6 cellular contexts compared by ENCODE assay signal in the genomic region with DNA sequence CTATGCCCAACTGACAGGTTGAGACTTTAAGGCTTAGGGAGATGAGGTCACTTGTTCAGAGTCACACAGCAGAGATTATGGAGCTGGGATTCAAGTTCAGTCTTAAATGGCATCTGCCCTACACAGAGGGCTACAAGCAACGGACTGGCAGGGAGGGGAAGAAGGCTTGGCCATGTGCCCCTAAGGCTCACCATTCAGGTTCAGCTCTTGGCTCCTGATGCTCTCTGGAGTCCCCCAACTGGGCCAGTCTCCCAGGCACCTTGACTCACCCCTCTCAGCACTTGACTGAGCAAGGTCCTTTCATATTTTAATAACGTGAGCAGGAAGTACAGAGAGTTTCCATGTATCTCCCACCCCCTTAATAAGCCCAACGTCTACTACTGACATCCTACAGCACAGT.
"Had no signal": no experiment of that assay in that cellular context is flagged by ENCODE, and none has a peak within 500 bp of the region (broad histone marks: within the 10 kb centered on the region; RNA-seq: fewer than 3 reads in every experiment).

No MANE protein-coding gene starts in this region.

- ATAC-seq: HepG2, K562 had no signal

- FAIRE-seq: K562 had no signal

- DNase-seq: IMR-90, KBM-7, KG1 had no signal

- H3K36me3 Mint-ChIP-seq: IgD-negative memory B cell had no signal

- H3K27ac Mint-ChIP-seq: IgD-negative memory B cell had no signal

- H3K4me3 Mint-ChIP-seq: IgD-negative memory B cell had no signal
